Comparison of ENCODE assay signal across 8 cellular contexts in genomic region chr2:37324786-37325624, GRCh38. TPM values are rescaled to one million over a fixed set of nuclear protein-coding genes. Genes with fewer than 3 reads are reported as not detected.
A peak's percentile ranks its signal among the peaks of the same experiment; 100 is the strongest.
DNase-seq lines count a peak whose midpoint lies in the region; ATAC-seq, FAIRE-seq and TF ChIP-seq lines count a peak whose summit lies in the region.

PRKD3 (minus strand) TSS chr2:37324833; CDS start chr2:37316524, 8,309 bp downstream.

- intact Hi-C loops in Right ventricle myocardium superior (cut with DNase I) (loop anchor here (10.0 kb wide), 1 partner anchor 1050 kb away; the partner anchor contains the start of gene ATL2), pancreas (cut with DNase I) (no loop called here), uterus (cut with DNase I; ENCODE audit: low total_unique reads) (no loop called here)

- POLR2A ChIA-PET in SK-N-SH (lab: Yijun Ruan, JAX) = interaction anchor here (1.6 kb wide), 1 partner anchor 168 kb away, joined by 4 read pairs; the partner anchor contains the start of gene EIF2AK2

- peak within 1 kb of the TSS; percentile 86 for H3K4me3 Mint-ChIP-seq in activated naive CD8-positive, alpha-beta T cell treated with anti-CD3 and anti-CD28 coated beads for 36 hours

- no peaks in the 10 kb centered on the region for H3K9me3 Mint-ChIP-seq in activated naive CD8-positive, alpha-beta T cell treated with anti-CD3 and anti-CD28 coated beads for 36 hours

- H3K9ac ChIP-seq in SK-N-SH = peak within 1 kb of the TSS; percentile 78

- peak within 1 kb of the TSS; percentile 92 to 96 for H3K4me3 ChIP-seq in SK-N-SH (ENCODE audit: low read depth in 2 of 2, low read length in 1 of 2)
- H3K4me3 ChIP-seq in pancreas = peak within 1 kb of the TSS; percentile 58 to 81 (median 80)
- peak within 1 kb of the TSS; percentile 70 to 78 for H3K4me3 ChIP-seq in uterus

- ATAC-seq in GM21381 (IDR thresholded peaks at IDR 0.05; ENCODE audit: unreplicated experiment) (peak; percentile 61), Right ventricle myocardium superior (ENCODE audit: poor library complexity) (peak; percentile 92), pancreas (peak; percentile 88 to 93 (median 90))

- peaks cover 21 to 51% of the 10 kb centered on the region in 2 experiments; a peak in 3 of 4 replicates for H3K4me1 ChIP-seq in SK-N-SH (ENCODE audit: control insufficient read depth in 1 of 2, insufficient read depth in 2 of 2, low read depth in 1 of 2, low read length in 1 of 2)
- peaks cover 0 to 27% (median 6%) of the 10 kb centered on the region in 3 donors for H3K4me1 ChIP-seq in pancreas
- peaks cover 0 to under 1% of the 10 kb centered on the region in 2 donors for H3K4me1 ChIP-seq in uterus

- peak within 1 kb of the TSS; percentile 74 to 93 for H3K27ac ChIP-seq in SK-N-SH (ENCODE audit: low read depth in 2 of 2, low read length in 1 of 2)
- peak within 1 kb of the TSS; percentile 65 to 86 (median 81) for H3K27ac ChIP-seq in pancreas
- peak within 1 kb of the TSS; percentile 91 to 97 for H3K27ac ChIP-seq in uterus

- H3K27ac Mint-ChIP-seq in activated naive CD8-positive, alpha-beta T cell treated with anti-CD3 and anti-CD28 coated beads for 36 hours = peak within 1 kb of the TSS; percentile 96

- peaks cover 32% of the 10 kb centered on the region for H3K4me1 Mint-ChIP-seq in activated naive CD8-positive, alpha-beta T cell treated with anti-CD3 and anti-CD28 coated beads for 36 hours

- H3K36me3 Mint-ChIP-seq in activated naive CD8-positive, alpha-beta T cell treated with anti-CD3 and anti-CD28 coated beads for 36 hours = peaks cover 16% of the 10 kb centered on the region

- peaks cover 42% of the 10 kb centered on the region for H3K79me2 ChIP-seq in SK-N-SH (ENCODE audit: insufficient read depth)

- H3K4me2 ChIP-seq in SK-N-SH = peak within 1 kb of the TSS; percentile 84

- H3K27me3 Mint-ChIP-seq in activated naive CD8-positive, alpha-beta T cell treated with anti-CD3 and anti-CD28 coated beads for 36 hours = peaks cover 17% of the 10 kb centered on the region

- TF ChIP-seq POLR2A in uterus (IDR thresholded peaks at IDR 0.05) = peak; percentile 32 to 78

- TF ChIP-seq EP300 in SK-N-SH (IDR thresholded peaks at IDR 0.05; ENCODE audit: borderline replicate concordance in 1 of 2, low read depth in 1 of 2, low read length in 1 of 2) = no peak

- CTCF ChIA-PET in SK-N-SH (lab: Yijun Ruan, JAX) = interaction anchor here (0.9 to 4.5 kb wide), 6 partner anchors 11 to 552 kb away, joined by 3 to 25 read pairs (median 5); no protein-coding TSS in a partner anchor

- H3F3A ChIP-seq in SK-N-SH (replicated peaks; ENCODE audit: insufficient read depth) = peaks cover 23% of the 10 kb centered on the region

- H4K20me1 ChIP-seq in SK-N-SH (ENCODE audit: insufficient read depth) = peaks cover 29% of the 10 kb centered on the region

- no peak for TF ChIP-seq RAD21 in SK-N-SH (IDR thresholded peaks at IDR 0.05; ENCODE audit: low read length)

- no peaks in the 10 kb centered on the region for H3K27me3 ChIP-seq in SK-N-SH (ENCODE audit: insufficient read depth)
- no peaks in the 10 kb centered on the region for H3K27me3 ChIP-seq in pancreas
- H3K27me3 ChIP-seq in uterus = no peaks in the 10 kb centered on the region

- H3K9me3 ChIP-seq in SK-N-SH = no peaks in the 10 kb centered on the region
- H3K9me3 ChIP-seq in pancreas = no peaks in the 10 kb centered on the region
- H3K9me3 ChIP-seq in uterus = no peaks in the 10 kb centered on the region

- DNase-seq in DMS53 treated with DMSO at 0.1 percent for 48 hours (lab: John Stamatoyannopoulos, UW; ENCODE audit: unreplicated experiment) = peak; percentile 19
- DNase-seq in HT1080 (ENCODE audit: low read depth) = peak; percentile 41
- peak; percentile 99 for DNase-seq in SK-N-SH
- DNase-seq in activated naive CD8-positive, alpha-beta T cell treated with anti-CD3 and anti-CD28 coated beads for 36 hours = peak; percentile 50
- DNase-seq in Right ventricle myocardium superior = no peak
- DNase-seq in pancreas = peak in 5 of 6 donors; percentile 38 to 86 (median 57)
- peak; percentile 58 to 60 for DNase-seq in uterus

- peaks cover 6 to 8% of the 10 kb centered on the region in 2 experiments for H3K36me3 ChIP-seq in SK-N-SH (replicated peaks in 1 of 2; ENCODE audit: control insufficient read depth in 1 of 2, insufficient read depth in 2 of 2, low read length in 1 of 2)
- no peaks in the 10 kb centered on the region for H3K36me3 ChIP-seq in pancreas
- H3K36me3 ChIP-seq in uterus = no peaks in the 10 kb centered on the region

- H2AFZ ChIP-seq in SK-N-SH (ENCODE audit: low read depth) = peak within 1 kb of the TSS; percentile 97

- FAIRE-seq in pancreas (lab: Jason Lieb, UNC) = no peak

- H3K9me2 ChIP-seq in SK-N-SH = no peaks in the 10 kb centered on the region

- WGBS in SK-N-SH (ENCODE audit: low lambda C conversion rate) = 5% methylated on average over 53 of the region's 79 CpGs
- WGBS in pancreas, 2 donors = 1% methylated on average over 55 to 79 of the region's 79 CpGs

- TF ChIP-seq CTCF in SK-N-SH (IDR thresholded peaks at IDR 0.05) = no peak
- TF ChIP-seq CTCF in pancreas (IDR thresholded peaks at IDR 0.05) = no peak
- no peak for TF ChIP-seq CTCF in uterus (IDR thresholded peaks at IDR 0.05)

TF ChIP-seq in SK-N-SH, 30 proteins besides CTCF, POLR2A, EP300 and RAD21 (continues in another document):
- TF ChIP-seq RXRA (IDR thresholded peaks at IDR 0.05; ENCODE audit: borderline replicate concordance, low read depth) (no peak), FOXJ3 (CRISPR knock-in tag; IDR thresholded peaks at IDR 0.05) (no peak), CHD2 (IDR thresholded peaks at IDR 0.05; ENCODE audit: low read length, partially characterized antibody) (peak; percentile 27), JUND (IDR thresholded peaks at IDR 0.05) (no peak), NRF1 (IDR thresholded peaks at IDR 0.05; ENCODE audit: low read depth, low read length) (no peak), TEAD4 (IDR thresholded peaks at IDR 0.05; ENCODE audit: borderline replicate concordance, insufficient read depth) (no peak), ZBTB33 (IDR thresholded peaks at IDR 0.05; ENCODE audit: borderline replicate concordance, low read depth) (no peak), SMC3 (IDR thresholded peaks at IDR 0.05; ENCODE audit: low read depth, low read length) (no peak), TAF1 (IDR thresholded peaks at IDR 0.05; ENCODE audit: borderline replicate concordance, low read depth, low read length) (no peak), EZH2phosphoT487 (IDR thresholded peaks at IDR 0.05; ENCODE audit: borderline replicate concordance, low read depth) (no peak), YY1 (IDR thresholded peaks at IDR 0.05; ENCODE audit: low read depth) (no peak), MXI1 (IDR thresholded peaks at IDR 0.05; ENCODE audit: low read depth, low read length) (peak; percentile 67; the same call in 1 of the 2 replicates), PBX3 (IDR thresholded peaks at IDR 0.05) (no peak), IRF3 (IDR thresholded peaks at IDR 0.05; ENCODE audit: low read depth, low read length) (no peak), GATA2 (CRISPR knock-in tag; IDR thresholded peaks at IDR 0.05) (no peak), MEF2A (IDR thresholded peaks at IDR 0.05; ENCODE audit: borderline replicate concordance, low read depth) (no peak)

RNA-seq across cellular contexts. Expression of gene PRKD3, which starts in this region (rescaled TPM):
- total RNA-seq in HT1080 (2014; rRNA removed; shearing (Covaris generic)) = 32.4 and 44.4 TPM in 2 replicates
- 24.3 and 25.5 TPM in 2 replicates for polyA plus RNA-seq in HT1080 (2015; cell fraction: cytosol; rRNA removed)
- polyA plus RNA-seq in HT1080 (2015; cell fraction: nucleus; rRNA removed) = 17.1 and 19.8 TPM in 2 replicates
- polyA plus RNA-seq in SK-N-SH (2012; rRNA removed) = 15.9 and 17.5 TPM in 2 replicates
- polyA plus RNA-seq in SK-N-SH (2012; cell fraction: cytosol; rRNA removed) = 20.5 and 20.9 TPM in 2 replicates
- polyA plus RNA-seq in SK-N-SH (2012; cell fraction: nucleus; rRNA removed) = 14.8 and 25.9 TPM in 2 replicates
- total RNA-seq in activated naive CD8-positive, alpha-beta T cell treated with anti-CD3 and anti-CD28 coated beads for 36 hours = 10 to 100 TPM; 41.7 to 42.1 TPM
- 10.4 TPM for total RNA-seq in Right ventricle myocardium superior
- 10 to 100 TPM in 3 of 6 donors, 1 to 10 TPM in 3; 6.7 to 17.2 (median 9.2) TPM for total RNA-seq in pancreas
- polyA plus RNA-seq in pancreas = 1 to 10 TPM; 4.1 to 5.5 TPM
- total RNA-seq in uterus = 100 to 1,000 TPM in 1 of 4 donors, 10 to 100 TPM in 3; 53.8 to 128 (median 57.7) TPM
